ENCODE assay signal across 14 cellular contexts in genomic region chr12:76007640-76008039, GRCh38. TPM values are rescaled to one million over a fixed set of nuclear protein-coding genes. Genes with fewer than 3 reads are reported as not detected.
A peak's percentile ranks its signal among the peaks of the same experiment; 100 is the strongest.
DNase-seq lines count a peak whose midpoint lies in the region; ATAC-seq and TF ChIP-seq lines count a peak whose summit lies in the region.
"Had no signal": no experiment of that assay in that cellular context is flagged by ENCODE, and none has a peak within 500 bp of the region (broad histone marks: within the 10 kb centered on the region; RNA-seq: fewer than 3 reads in every experiment).

No MANE protein-coding gene starts in this region.

- H3K36me3 ChIP-seq in DND-41 (ENCODE audit: insufficient read depth, low read length): no peaks in the 10 kb centered on the region
- no peaks in the 10 kb centered on the region for H3K36me3 ChIP-seq in HEK293 (ENCODE audit: control insufficient read depth in 2 of 2, insufficient read depth in 1 of 2, low read length in 2 of 2)
- no peaks in the 10 kb centered on the region for H3K36me3 ChIP-seq in endodermal cell (ENCODE audit: control insufficient read depth, insufficient read depth, low read length)
- H3K36me3 ChIP-seq: BLaER1 treated with 17β-estradiol and CSF1 and Interleukin-3, amounts not matched to agents 10 nM and 100 nM had no signal

- H3K9me3 ChIP-seq in DND-41 (ENCODE audit: insufficient read depth, low read length, severe bottlenecking) (no peaks in the 10 kb centered on the region), HEK293 (ENCODE audit: control insufficient read depth, insufficient read depth, low read depth, low read length) (no peaks in the 10 kb centered on the region), endodermal cell (ENCODE audit: control insufficient read depth, low read length) (no peaks in the 10 kb centered on the region)

- H3K27ac Mint-ChIP-seq in endodermal cell (peak overlapping the region; percentile 77), nephron progenitor cell (peak overlapping the region; percentile 37)
- no peak overlapping the region for H3K27ac Mint-ChIP-seq in activated CD4-positive, alpha-beta T cell treated with anti-CD3 and anti-CD28 coated beads, Interleukin-2, amount 10 ng/mL, durations not matched to agents 24 days and 14 days

- peaks cover 11% of the 10 kb centered on the region for H3K9me3 Mint-ChIP-seq in endodermal cell
- peaks cover 23% of the 10 kb centered on the region for H3K9me3 Mint-ChIP-seq in nephron progenitor cell
- peaks cover 8% of the 10 kb centered on the region for H3K9me3 Mint-ChIP-seq in activated CD4-positive, alpha-beta T cell treated with anti-CD3 and anti-CD28 coated beads, Interleukin-2, amount 10 ng/mL, durations not matched to agents 24 days and 14 days

- intact Hi-C loops in activated CD4-positive, alpha-beta T cell treated with anti-CD3 and anti-CD28 coated beads, Interleukin-2, amount 10 ng/mL, durations not matched to agents 24 days and 14 days (cut with micrococcal nuclease): no loop called here

- H4K20me1 ChIP-seq in DND-41 (ENCODE audit: insufficient read depth, low read length): no peaks in the 10 kb centered on the region
- H4K20me1 ChIP-seq: BLaER1 treated with 17β-estradiol and CSF1 and Interleukin-3, amounts not matched to agents 10 nM and 100 nM had no signal

- H3K9ac ChIP-seq in DND-41 (ENCODE audit: low read depth, low read length) (no peak overlapping the region), endodermal cell (ENCODE audit: extremely low read depth, low read length, poor library complexity, severe bottlenecking) (no peak overlapping the region)
- H3K9ac ChIP-seq: BLaER1 treated with 17β-estradiol and CSF1 and Interleukin-3, amounts not matched to agents 10 nM and 100 nM had no signal

- H3K4me3 Mint-ChIP-seq in endodermal cell (no peak overlapping the region), nephron progenitor cell (peak overlapping the region; percentile 5)
- no peak overlapping the region for H3K4me3 Mint-ChIP-seq in activated CD4-positive, alpha-beta T cell treated with anti-CD3 and anti-CD28 coated beads, Interleukin-2, amount 10 ng/mL, durations not matched to agents 24 days and 14 days
- H3K4me3 Mint-ChIP-seq: CD4-positive, CD25-positive, alpha-beta regulatory T cell had no signal

- peak overlapping the region; percentile 30; the same call in 1 of the 2 replicates for H2AFZ ChIP-seq in DND-41 (ENCODE audit: low read depth, low read length)

- ATAC-seq in DND-41 (ENCODE audit: insufficient read depth, low read depth): no peak
- no peak for ATAC-seq in GM18867 (IDR thresholded peaks at IDR 0.05; ENCODE audit: unreplicated experiment)

- no peak overlapping the region for H3K4me3 ChIP-seq in DND-41 (ENCODE audit: low read depth in 1 of 2, low read length in 2 of 2)
- H3K4me3 ChIP-seq in HEK293 (ENCODE audit: low read depth, low read length): no peak overlapping the region
- peak overlapping the region; percentile 14 for H3K4me3 ChIP-seq in endodermal cell (ENCODE audit: low read length)
- H3K4me3 ChIP-seq: BLaER1 treated with 17β-estradiol and CSF1 and Interleukin-3, amounts not matched to agents 10 nM and 100 nM had no signal

- TF ChIP-seq CTCF in DND-41 (IDR thresholded peaks at IDR 0.05; ENCODE audit: borderline replicate concordance, extremely low read depth, low read length, poor library complexity, severe bottlenecking) (no peak), HEK293 (tag by site-specific recombination; IDR thresholded peaks at IDR 0.05) (no peak), endodermal cell (conservative IDR thresholded peaks at IDR 0.05) (no peak), nephron progenitor cell (IDR thresholded peaks at IDR 0.05) (no peak)

- H3K36me3 Mint-ChIP-seq in endodermal cell (ENCODE audit: low read depth) (peaks cover 2% of the 10 kb centered on the region), nephron progenitor cell (ENCODE audit: low read depth) (peaks cover 19% of the 10 kb centered on the region)
- H3K36me3 Mint-ChIP-seq in activated CD4-positive, alpha-beta T cell treated with anti-CD3 and anti-CD28 coated beads, Interleukin-2, amount 10 ng/mL, durations not matched to agents 24 days and 14 days (ENCODE audit: low read depth): peaks cover 6% of the 10 kb centered on the region
- H3K36me3 Mint-ChIP-seq: CD4-positive, CD25-positive, alpha-beta regulatory T cell had no signal

- 49 to 73% methylated on average over 7 to 8 of the region's 8 CpGs for WGBS in endodermal cell (ENCODE audit: insufficient coverage in 1 of 2, insufficient read length in 1 of 2), 2 experiments

- CTCF ChIA-PET in HEK293 (lab: Yijun Ruan, JAX): no interaction called here

- H3K27me3 ChIP-seq in DND-41 (ENCODE audit: insufficient read depth, low read length, poor library complexity) (no peaks in the 10 kb centered on the region), endodermal cell (ENCODE audit: control insufficient read depth, insufficient read depth, low read length, poor library complexity, severe bottlenecking) (no peaks in the 10 kb centered on the region)
- H3K27me3 ChIP-seq: BLaER1 treated with 17β-estradiol and CSF1 and Interleukin-3, amounts not matched to agents 10 nM and 100 nM had no signal

- H3K4me1 ChIP-seq in DND-41 (ENCODE audit: insufficient read depth, low read length): no peaks in the 10 kb centered on the region
- no peaks in the 10 kb centered on the region for H3K4me1 ChIP-seq in HEK293 (ENCODE audit: control insufficient read depth, insufficient read depth, low read length)
- H3K4me1 ChIP-seq in endodermal cell (ENCODE audit: control insufficient read depth, insufficient read depth, low read length): peaks cover 6% of the 10 kb centered on the region
- H3K4me1 ChIP-seq: BLaER1 treated with 17β-estradiol and CSF1 and Interleukin-3, amounts not matched to agents 10 nM and 100 nM had no signal

- H3K27me3 Mint-ChIP-seq in endodermal cell (ENCODE audit: insufficient read depth): peaks cover 2% of the 10 kb centered on the region
- peaks cover 8% of the 10 kb centered on the region for H3K27me3 Mint-ChIP-seq in nephron progenitor cell (ENCODE audit: low read depth, poor library complexity)
- no peaks in the 10 kb centered on the region for H3K27me3 Mint-ChIP-seq in activated CD4-positive, alpha-beta T cell treated with anti-CD3 and anti-CD28 coated beads, Interleukin-2, amount 10 ng/mL, durations not matched to agents 24 days and 14 days
- H3K27me3 Mint-ChIP-seq: CD4-positive, CD25-positive, alpha-beta regulatory T cell had no signal

- H3K27ac ChIP-seq in DND-41 (ENCODE audit: low read length) (no peak overlapping the region), HEK293 (ENCODE audit: extremely low read depth, low read depth, low read length) (no peak overlapping the region), endodermal cell (ENCODE audit: low read depth, low read length) (no peak overlapping the region)
- H3K27ac ChIP-seq: BLaER1 treated with 17β-estradiol and CSF1 and Interleukin-3, amounts not matched to agents 10 nM and 100 nM had no signal

- no peak overlapping the region for H3K4me2 ChIP-seq in DND-41 (ENCODE audit: insufficient read depth, low read length)
- H3K4me2 ChIP-seq: BLaER1 treated with 17β-estradiol and CSF1 and Interleukin-3, amounts not matched to agents 10 nM and 100 nM had no signal

- POLR2A ChIA-PET in HEK293 (lab: Yijun Ruan, JAX): no interaction called here

- peaks cover 37% of the 10 kb centered on the region for H3K4me1 Mint-ChIP-seq in endodermal cell
- peaks cover 74% of the 10 kb centered on the region for H3K4me1 Mint-ChIP-seq in nephron progenitor cell
- no peaks in the 10 kb centered on the region for H3K4me1 Mint-ChIP-seq in activated CD4-positive, alpha-beta T cell treated with anti-CD3 and anti-CD28 coated beads, Interleukin-2, amount 10 ng/mL, durations not matched to agents 24 days and 14 days

- no peaks in the 10 kb centered on the region for H3K79me2 ChIP-seq in DND-41 (ENCODE audit: insufficient read depth, low read length)

- DNase-seq in DND-41: no peak
- peak; percentile 81 for DNase-seq in endodermal cell
- DNase-seq in nephron progenitor cell: no peak
- no peak for DNase-seq in stimulated activated CD4-positive, alpha-beta T cell treated with anti-CD3 and anti-CD28 coated beads, Interleukin-4, amount 100 ng/mL, for 4 hours
- DNase-seq in activated CD4-positive, alpha-beta T cell treated with anti-CD3 and anti-CD28 coated beads, Interleukin-2, amount 10 ng/mL, durations not matched to agents 24 days and 14 days: no peak
- DNase-seq: ACHN; CD4-positive, CD25-positive, alpha-beta regulatory T cell; DMS79; EL; GDM1; H7 had no signal

TF ChIP-seq in HEK293, 187 proteins besides CTCF, POLR2A, EP300 and RAD21:
- TF ChIP-seq ZNF394 (tag by site-specific recombination; IDR thresholded peaks at IDR 0.05; ENCODE audit: borderline replicate concordance) (no peak), GLI4 (tag by site-specific recombination; IDR thresholded peaks at IDR 0.05) (0 out of 2 replicates have a peak, but pooled peaks have one; percentile 3), ZNF10 (tag by site-specific recombination; IDR thresholded peaks at IDR 0.05) (no peak), SCRT2 (tag by site-specific recombination; IDR thresholded peaks at IDR 0.05) (0 out of 2 replicates have a peak, but pooled peaks have one; percentile 16)

RNA-seq across cellular contexts. Expression of gene PHLDA1, which starts 23.9 kb away (rescaled TPM):
- 10 to 100 TPM in 1 of 2 donors, 1 to 10 TPM in 1; 3.7 to 16.2 TPM for total RNA-seq in endodermal cell
- 14.9 TPM for polyA plus RNA-seq in endodermal cell (2013, experiment 1 of 2)
- polyA plus RNA-seq in endodermal cell (2013, experiment 2 of 2): 13.4 TPM
- 59.6 and 60.7 TPM in 2 replicates for total RNA-seq in activated CD4-positive, alpha-beta T cell treated with anti-CD3 and anti-CD28 coated beads, Interleukin-2, amount 10 ng/mL, durations not matched to agents 24 days and 14 days
